ENCODE assay signal across 8 cellular contexts in the genomic region with DNA sequence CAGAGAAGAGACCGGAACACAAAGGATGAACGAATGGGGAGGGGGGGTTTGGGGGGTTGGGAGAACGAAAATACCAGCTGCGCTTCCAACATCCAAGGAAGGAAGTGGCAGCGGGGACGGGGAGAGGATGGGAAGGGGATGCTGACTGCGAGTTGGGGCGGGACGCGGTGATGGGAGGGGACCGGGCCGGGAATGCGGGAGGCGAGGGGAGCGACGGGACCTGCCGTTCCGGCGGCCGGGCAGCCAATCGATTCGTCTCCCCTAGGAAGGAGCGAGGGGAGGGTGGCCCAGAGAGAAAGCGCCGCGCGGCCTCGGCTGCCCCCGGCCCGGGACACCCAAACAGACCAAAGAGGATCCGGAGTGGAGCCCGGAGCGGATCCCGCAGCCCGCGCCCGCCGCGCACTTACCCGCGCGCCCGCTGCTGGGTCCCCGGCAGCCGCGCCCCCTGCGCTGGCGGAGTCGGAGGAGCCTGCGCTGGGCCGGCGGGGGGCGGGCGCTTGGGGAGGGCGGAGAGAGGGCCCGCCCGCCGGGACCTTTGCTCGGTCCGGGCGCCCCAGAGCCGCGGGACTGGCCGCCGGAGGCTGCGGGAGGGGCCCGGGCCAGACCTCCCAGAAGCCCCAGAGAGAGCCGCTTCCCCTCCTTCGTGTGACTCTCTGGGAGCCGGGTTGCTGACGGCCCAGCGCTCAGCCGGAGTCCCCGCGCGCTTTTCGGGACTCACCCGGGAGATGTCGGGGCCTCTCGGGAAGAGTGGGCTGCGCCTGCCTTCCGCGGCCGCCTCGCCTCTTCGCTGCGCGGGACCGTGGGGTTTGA. TPM values are rescaled to one million over a fixed set of nuclear protein-coding genes. Genes with fewer than 3 reads are reported as not detected.
DNase-seq lines count a peak whose midpoint lies in the region; ATAC-seq, FAIRE-seq and TF ChIP-seq lines count a peak whose summit lies in the region.

A gene (minus strand): TSS at position 476 of the 810 bp plus-strand sequence. CDS start 7,690 bp downstream, outside the sequence.

- peak within 1 kb of the TSS; percentile 35 to 73 (median 59) for H3K27ac Mint-ChIP-seq in nephron

- no peak for FAIRE-seq in urothelium cell line (lab: Jason Lieb, UNC)

- no peaks in the 10 kb centered on the region for H3K4me1 Mint-ChIP-seq in nephron

- peak; percentile 21 for TF ChIP-seq CTCF in foreskin keratinocyte (conservative IDR thresholded peaks at IDR 0.05)
- no peak for TF ChIP-seq CTCF in nephron (IDR thresholded peaks at IDR 0.05; ENCODE audit: unreplicated experiment in 3 of 3)

- ATAC-seq in activated CD4-positive, CD25-positive, alpha-beta regulatory T cell treated with anti-CD3 and anti-CD28 coated beads, Interleukin-2, amount 50 U/mL, for 24 hours = peak; percentile 28 to 55
- peak; percentile 55 for ATAC-seq in HG02623 (IDR thresholded peaks at IDR 0.05; ENCODE audit: unreplicated experiment)
- peak; percentile 66 for ATAC-seq in foreskin keratinocyte

- H3K27me3 ChIP-seq in foreskin keratinocyte = no peaks in the 10 kb centered on the region

- no peaks in the 10 kb centered on the region for H3K9me3 Mint-ChIP-seq in nephron

- H3K27ac ChIP-seq in foreskin keratinocyte = peak within 1 kb of the TSS; percentile 99

- no peak for DNase-seq in activated CD4-positive, CD25-positive, alpha-beta regulatory T cell (lab: John Stamatoyannopoulos, UW)
- DNase-seq in NCI-H460 (ENCODE audit: extremely low read depth, low read depth) (peak; percentile 27), foreskin keratinocyte (peak; percentile 60 to 71), urothelium cell line (ENCODE audit: low spot score) (peak; percentile 89)
- peak; percentile 29 for DNase-seq in activated naive CD4-positive, alpha-beta T cell treated with Interleukin-2 at 50 U/mL for 16 hours

- peaks cover 25% of the 10 kb centered on the region for H3K4me1 ChIP-seq in foreskin keratinocyte

- peak within 1 kb of the TSS; percentile 93 to 95 (median 93) for H3K4me3 Mint-ChIP-seq in nephron

- H3K27me3 Mint-ChIP-seq in nephron (ENCODE audit: low read depth) = peaks cover 28% of the 10 kb centered on the region

- H3K36me3 Mint-ChIP-seq in nephron (ENCODE audit: low read depth) = no peaks in the 10 kb centered on the region

RNA-seq across cellular contexts. Expression of the gene that starts here (rescaled TPM):
- 3.5 and 6.5 TPM in 2 replicates for total RNA-seq in NCI-H460 (2014; rRNA removed; shearing (Covaris generic))
- polyA plus RNA-seq in NCI-H460 (2014; cell fraction: nucleus; rRNA removed) = 2.7 and 15.2 TPM in 2 replicates
- 57.0 and 68.5 TPM in 2 replicates for total RNA-seq in foreskin keratinocyte
- polyA plus RNA-seq in foreskin keratinocyte = 53.2 and 64.3 TPM in 2 replicates

Comparison
In these comparisons a context has a peak if more than half of its experiments do, and no peak if none do; other contexts are left out.
1. DNase-seq: peak in NCI-H460 (single experiment), activated naive CD4-positive, alpha-beta T cell treated with Interleukin-2 at 50 U/mL for 16 hours (single experiment), foreskin keratinocyte (2 of 2) and urothelium cell line (single experiment); none in activated CD4-positive, CD25-positive, alpha-beta regulatory T cell (0 of 4).
2. Peak in every context shown above with its lines, with median percentiles within 50 percentile points of each other: ATAC-seq.